Comparison of ENCODE assay signal across 1 cellular context in the genomic region with DNA sequence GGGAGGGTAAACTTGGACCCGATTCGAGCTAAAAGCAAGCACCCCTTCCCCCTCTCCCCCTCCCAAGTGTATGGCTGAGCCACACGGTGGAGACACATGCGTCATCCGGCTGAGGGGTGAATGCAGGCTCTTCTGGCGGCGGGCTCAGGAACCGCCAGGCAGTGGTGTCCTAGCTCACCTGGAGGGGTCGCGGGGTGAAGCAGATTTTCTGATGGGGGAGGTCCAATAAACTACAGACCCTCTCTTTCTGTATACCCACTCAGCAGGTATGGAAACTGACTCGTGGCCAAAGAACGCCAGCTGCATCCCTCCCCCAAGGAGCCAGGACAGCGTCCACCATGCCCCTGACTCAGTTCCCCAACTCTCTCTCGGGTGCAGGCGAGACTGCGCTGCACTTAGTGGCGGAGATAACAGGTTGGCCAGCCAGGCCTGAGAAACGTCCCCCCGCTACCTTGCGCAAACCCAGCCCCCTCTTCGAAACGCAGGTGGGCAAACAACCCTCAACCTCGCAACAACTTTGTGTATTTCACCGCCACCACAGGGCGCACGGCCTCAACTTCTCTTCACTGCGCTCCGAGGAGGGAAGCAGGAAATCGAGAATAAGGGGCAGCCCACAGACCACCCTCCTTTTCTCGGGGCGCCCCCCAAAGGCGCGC.
A peak's percentile ranks its signal among the peaks of the same experiment; 100 is the strongest.
TF ChIP-seq lines count a peak whose summit lies in the region.

No MANE protein-coding gene starts in this region.

TF ChIP-seq in HepG2, 621 proteins besides CTCF, POLR2A, EP300 and RAD21 (continued from another document and continues in another):
- TF ChIP-seq, protein P1, sequence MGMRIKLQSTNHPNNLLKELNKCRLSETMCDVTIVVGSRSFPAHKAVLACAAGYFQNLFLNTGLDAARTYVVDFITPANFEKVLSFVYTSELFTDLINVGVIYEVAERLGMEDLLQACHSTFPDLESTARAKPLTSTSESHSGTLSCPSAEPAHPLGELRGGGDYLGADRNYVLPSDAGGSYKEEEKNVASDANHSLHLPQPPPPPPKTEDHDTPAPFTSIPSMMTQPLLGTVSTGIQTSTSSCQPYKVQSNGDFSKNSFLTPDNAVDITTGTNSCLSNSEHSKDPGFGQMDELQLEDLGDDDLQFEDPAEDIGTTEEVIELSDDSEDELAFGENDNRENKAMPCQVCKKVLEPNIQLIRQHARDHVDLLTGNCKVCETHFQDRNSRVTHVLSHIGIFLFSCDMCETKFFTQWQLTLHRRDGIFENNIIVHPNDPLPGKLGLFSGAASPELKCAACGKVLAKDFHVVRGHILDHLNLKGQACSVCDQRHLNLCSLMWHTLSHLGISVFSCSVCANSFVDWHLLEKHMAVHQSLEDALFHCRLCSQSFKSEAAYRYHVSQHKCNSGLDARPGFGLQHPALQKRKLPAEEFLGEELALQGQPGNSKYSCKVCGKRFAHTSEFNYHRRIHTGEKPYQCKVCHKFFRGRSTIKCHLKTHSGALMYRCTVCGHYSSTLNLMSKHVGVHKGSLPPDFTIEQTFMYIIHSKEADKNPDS (CRISPR knock-in tag; IDR thresholded peaks at IDR 0.05), result no peak
- TF ChIP-seq SIN3A (IDR thresholded peaks at IDR 0.05; ENCODE audit: borderline replicate concordance, low read depth, low read length), result peak; percentile 5; the same call in 1 of the 2 replicates
- TF ChIP-seq ZSCAN20 (CRISPR knock-in tag; IDR thresholded peaks at IDR 0.05; ENCODE audit: borderline replicate concordance), result no peak
- TF ChIP-seq GTF3A (CRISPR knock-in tag; conservative IDR thresholded peaks at IDR 0.05), result 0 out of 2 replicates have a peak, but pooled peaks have one; percentile 20
- TF ChIP-seq POGZ (CRISPR knock-in tag; IDR thresholded peaks at IDR 0.05), result no peak
- no peak for TF ChIP-seq RELA (CRISPR knock-in tag; IDR thresholded peaks at IDR 0.05)
- TF ChIP-seq ZNF382 (CRISPR knock-in tag; IDR thresholded peaks at IDR 0.05; ENCODE audit: borderline replicate concordance), result no peak
- TF ChIP-seq, protein P2, sequence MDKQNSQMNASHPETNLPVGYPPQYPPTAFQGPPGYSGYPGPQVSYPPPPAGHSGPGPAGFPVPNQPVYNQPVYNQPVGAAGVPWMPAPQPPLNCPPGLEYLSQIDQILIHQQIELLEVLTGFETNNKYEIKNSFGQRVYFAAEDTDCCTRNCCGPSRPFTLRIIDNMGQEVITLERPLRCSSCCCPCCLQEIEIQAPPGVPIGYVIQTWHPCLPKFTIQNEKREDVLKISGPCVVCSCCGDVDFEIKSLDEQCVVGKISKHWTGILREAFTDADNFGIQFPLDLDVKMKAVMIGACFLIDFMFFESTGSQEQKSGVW (CRISPR knock-in tag; IDR thresholded peaks at IDR 0.05; ENCODE audit: borderline replicate concordance), result no peak
- no peak for TF ChIP-seq ZNF567 (CRISPR knock-in tag; IDR thresholded peaks at IDR 0.05; ENCODE audit: borderline replicate concordance)
- TF ChIP-seq CBX1 (IDR thresholded peaks at IDR 0.05; ENCODE audit: low read depth), result no peak
- no peak for TF ChIP-seq ZNF451 (CRISPR knock-in tag; IDR thresholded peaks at IDR 0.05)
- TF ChIP-seq ZNF264 (CRISPR knock-in tag; IDR thresholded peaks at IDR 0.05), result 0 out of 2 replicates have a peak, but pooled peaks have one; percentile 21
- TF ChIP-seq KLF16 (CRISPR knock-in tag; IDR thresholded peaks at IDR 0.05), result no peak
- TF ChIP-seq CCDC6 (CRISPR knock-in tag; IDR thresholded peaks at IDR 0.05), result no peak
- no peak for TF ChIP-seq SNAPC2 (CRISPR knock-in tag; IDR thresholded peaks at IDR 0.05)
- TF ChIP-seq SIN3B (IDR thresholded peaks at IDR 0.05; ENCODE audit: low read length), result no peak
- no peak for TF ChIP-seq ZNF557 (CRISPR knock-in tag; IDR thresholded peaks at IDR 0.05)
- TF ChIP-seq, protein P3, sequence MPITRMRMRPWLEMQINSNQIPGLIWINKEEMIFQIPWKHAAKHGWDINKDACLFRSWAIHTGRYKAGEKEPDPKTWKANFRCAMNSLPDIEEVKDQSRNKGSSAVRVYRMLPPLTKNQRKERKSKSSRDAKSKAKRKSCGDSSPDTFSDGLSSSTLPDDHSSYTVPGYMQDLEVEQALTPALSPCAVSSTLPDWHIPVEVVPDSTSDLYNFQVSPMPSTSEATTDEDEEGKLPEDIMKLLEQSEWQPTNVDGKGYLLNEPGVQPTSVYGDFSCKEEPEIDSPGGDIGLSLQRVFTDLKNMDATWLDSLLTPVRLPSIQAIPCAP (CRISPR knock-in tag; IDR thresholded peaks at IDR 0.05; ENCODE audit: low read depth), result no peak
- TF ChIP-seq MYNN (CRISPR knock-in tag; IDR thresholded peaks at IDR 0.05; ENCODE audit: low read depth), result no peak
- no peak for TF ChIP-seq ZNF124 (CRISPR knock-in tag; IDR thresholded peaks at IDR 0.05)
- peak; percentile 40; the same call in 1 of the 2 replicates for TF ChIP-seq TBX2 (CRISPR knock-in tag; IDR thresholded peaks at IDR 0.05; ENCODE audit: borderline replicate concordance)
- peak; percentile 27; the same call in 1 of the 2 replicates for TF ChIP-seq HDAC1 (CRISPR knock-in tag; IDR thresholded peaks at IDR 0.05)
- no peak for TF ChIP-seq ZNF558 (CRISPR knock-in tag; IDR thresholded peaks at IDR 0.05; ENCODE audit: borderline replicate concordance)
- TF ChIP-seq ZFP36L1 (CRISPR knock-in tag; IDR thresholded peaks at IDR 0.05), result no peak
- no peak for TF ChIP-seq ZNF775 (CRISPR knock-in tag; IDR thresholded peaks at IDR 0.05; ENCODE audit: borderline replicate concordance)
- TF ChIP-seq ZNF761 (CRISPR knock-in tag; conservative IDR thresholded peaks at IDR 0.05), result no peak
- TF ChIP-seq, protein P4, sequence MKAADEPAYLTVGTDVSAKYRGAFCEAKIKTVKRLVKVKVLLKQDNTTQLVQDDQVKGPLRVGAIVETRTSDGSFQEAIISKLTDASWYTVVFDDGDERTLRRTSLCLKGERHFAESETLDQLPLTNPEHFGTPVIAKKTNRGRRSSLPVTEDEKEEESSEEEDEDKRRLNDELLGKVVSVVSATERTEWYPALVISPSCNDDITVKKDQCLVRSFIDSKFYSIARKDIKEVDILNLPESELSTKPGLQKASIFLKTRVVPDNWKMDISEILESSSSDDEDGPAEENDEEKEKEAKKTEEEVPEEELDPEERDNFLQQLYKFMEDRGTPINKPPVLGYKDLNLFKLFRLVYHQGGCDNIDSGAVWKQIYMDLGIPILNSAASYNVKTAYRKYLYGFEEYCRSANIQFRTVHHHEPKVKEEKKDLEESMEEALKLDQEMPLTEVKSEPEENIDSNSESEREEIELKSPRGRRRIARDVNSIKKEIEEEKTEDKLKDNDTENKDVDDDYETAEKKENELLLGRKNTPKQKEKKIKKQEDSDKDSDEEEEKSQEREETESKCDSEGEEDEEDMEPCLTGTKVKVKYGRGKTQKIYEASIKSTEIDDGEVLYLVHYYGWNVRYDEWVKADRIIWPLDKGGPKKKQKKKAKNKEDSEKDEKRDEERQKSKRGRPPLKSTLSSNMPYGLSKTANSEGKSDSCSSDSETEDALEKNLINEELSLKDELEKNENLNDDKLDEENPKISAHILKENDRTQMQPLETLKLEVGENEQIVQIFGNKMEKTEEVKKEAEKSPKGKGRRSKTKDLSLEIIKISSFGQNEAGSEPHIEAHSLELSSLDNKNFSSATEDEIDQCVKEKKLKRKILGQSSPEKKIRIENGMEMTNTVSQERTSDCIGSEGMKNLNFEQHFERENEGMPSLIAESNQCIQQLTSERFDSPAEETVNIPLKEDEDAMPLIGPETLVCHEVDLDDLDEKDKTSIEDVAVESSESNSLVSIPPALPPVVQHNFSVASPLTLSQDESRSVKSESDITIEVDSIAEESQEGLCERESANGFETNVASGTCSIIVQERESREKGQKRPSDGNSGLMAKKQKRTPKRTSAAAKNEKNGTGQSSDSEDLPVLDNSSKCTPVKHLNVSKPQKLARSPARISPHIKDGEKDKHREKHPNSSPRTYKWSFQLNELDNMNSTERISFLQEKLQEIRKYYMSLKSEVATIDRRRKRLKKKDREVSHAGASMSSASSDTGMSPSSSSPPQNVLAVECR (CRISPR knock-in tag; IDR thresholded peaks at IDR 0.05; ENCODE audit: borderline replicate concordance), result peak; percentile 8; the same call in 1 of the 2 replicates
- TF ChIP-seq FLYWCH1 (CRISPR knock-in tag; IDR thresholded peaks at IDR 0.05), result no peak
- TF ChIP-seq AGO2 (optimal IDR thresholded peaks at IDR 0.05; ENCODE audit: low read depth, low read length), result no peak
- no peak for TF ChIP-seq HDAC2 (CRISPR knock-in tag; IDR thresholded peaks at IDR 0.05)
- no peak for TF ChIP-seq ZNF589 (CRISPR knock-in tag; conservative IDR thresholded peaks at IDR 0.05)
- TF ChIP-seq, protein P5, sequence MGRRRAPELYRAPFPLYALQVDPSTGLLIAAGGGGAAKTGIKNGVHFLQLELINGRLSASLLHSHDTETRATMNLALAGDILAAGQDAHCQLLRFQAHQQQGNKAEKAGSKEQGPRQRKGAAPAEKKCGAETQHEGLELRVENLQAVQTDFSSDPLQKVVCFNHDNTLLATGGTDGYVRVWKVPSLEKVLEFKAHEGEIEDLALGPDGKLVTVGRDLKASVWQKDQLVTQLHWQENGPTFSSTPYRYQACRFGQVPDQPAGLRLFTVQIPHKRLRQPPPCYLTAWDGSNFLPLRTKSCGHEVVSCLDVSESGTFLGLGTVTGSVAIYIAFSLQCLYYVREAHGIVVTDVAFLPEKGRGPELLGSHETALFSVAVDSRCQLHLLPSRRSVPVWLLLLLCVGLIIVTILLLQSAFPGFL (CRISPR knock-in tag; IDR thresholded peaks at IDR 0.05), result no peak
- TF ChIP-seq NFIC (IDR thresholded peaks at IDR 0.05; ENCODE audit: low read length), result no peak
- TF ChIP-seq, protein P6, sequence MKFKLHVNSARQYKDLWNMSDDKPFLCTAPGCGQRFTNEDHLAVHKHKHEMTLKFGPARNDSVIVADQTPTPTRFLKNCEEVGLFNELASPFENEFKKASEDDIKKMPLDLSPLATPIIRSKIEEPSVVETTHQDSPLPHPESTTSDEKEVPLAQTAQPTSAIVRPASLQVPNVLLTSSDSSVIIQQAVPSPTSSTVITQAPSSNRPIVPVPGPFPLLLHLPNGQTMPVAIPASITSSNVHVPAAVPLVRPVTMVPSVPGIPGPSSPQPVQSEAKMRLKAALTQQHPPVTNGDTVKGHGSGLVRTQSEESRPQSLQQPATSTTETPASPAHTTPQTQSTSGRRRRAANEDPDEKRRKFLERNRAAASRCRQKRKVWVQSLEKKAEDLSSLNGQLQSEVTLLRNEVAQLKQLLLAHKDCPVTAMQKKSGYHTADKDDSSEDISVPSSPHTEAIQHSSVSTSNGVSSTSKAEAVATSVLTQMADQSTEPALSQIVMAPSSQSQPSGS (CRISPR knock-in tag; IDR thresholded peaks at IDR 0.05), result no peak
- TF ChIP-seq TRIM24 (CRISPR knock-in tag; IDR thresholded peaks at IDR 0.05), result no peak
- TF ChIP-seq, protein P7, sequence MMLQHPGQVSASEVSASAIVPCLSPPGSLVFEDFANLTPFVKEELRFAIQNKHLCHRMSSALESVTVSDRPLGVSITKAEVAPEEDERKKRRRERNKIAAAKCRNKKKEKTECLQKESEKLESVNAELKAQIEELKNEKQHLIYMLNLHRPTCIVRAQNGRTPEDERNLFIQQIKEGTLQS (CRISPR knock-in tag; IDR thresholded peaks at IDR 0.05), result no peak
- TF ChIP-seq, protein P8, sequence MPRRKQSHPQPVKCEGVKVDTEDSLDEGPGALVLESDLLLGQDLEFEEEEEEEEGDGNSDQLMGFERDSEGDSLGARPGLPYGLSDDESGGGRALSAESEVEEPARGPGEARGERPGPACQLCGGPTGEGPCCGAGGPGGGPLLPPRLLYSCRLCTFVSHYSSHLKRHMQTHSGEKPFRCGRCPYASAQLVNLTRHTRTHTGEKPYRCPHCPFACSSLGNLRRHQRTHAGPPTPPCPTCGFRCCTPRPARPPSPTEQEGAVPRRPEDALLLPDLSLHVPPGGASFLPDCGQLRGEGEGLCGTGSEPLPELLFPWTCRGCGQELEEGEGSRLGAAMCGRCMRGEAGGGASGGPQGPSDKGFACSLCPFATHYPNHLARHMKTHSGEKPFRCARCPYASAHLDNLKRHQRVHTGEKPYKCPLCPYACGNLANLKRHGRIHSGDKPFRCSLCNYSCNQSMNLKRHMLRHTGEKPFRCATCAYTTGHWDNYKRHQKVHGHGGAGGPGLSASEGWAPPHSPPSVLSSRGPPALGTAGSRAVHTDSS (CRISPR knock-in tag; conservative IDR thresholded peaks at IDR 0.05), result no peak
- no peak; the same call in 1 of the 2 replicates for TF ChIP-seq KMT2A (CRISPR knock-in tag; IDR thresholded peaks at IDR 0.05)
- TF ChIP-seq, protein P9, sequence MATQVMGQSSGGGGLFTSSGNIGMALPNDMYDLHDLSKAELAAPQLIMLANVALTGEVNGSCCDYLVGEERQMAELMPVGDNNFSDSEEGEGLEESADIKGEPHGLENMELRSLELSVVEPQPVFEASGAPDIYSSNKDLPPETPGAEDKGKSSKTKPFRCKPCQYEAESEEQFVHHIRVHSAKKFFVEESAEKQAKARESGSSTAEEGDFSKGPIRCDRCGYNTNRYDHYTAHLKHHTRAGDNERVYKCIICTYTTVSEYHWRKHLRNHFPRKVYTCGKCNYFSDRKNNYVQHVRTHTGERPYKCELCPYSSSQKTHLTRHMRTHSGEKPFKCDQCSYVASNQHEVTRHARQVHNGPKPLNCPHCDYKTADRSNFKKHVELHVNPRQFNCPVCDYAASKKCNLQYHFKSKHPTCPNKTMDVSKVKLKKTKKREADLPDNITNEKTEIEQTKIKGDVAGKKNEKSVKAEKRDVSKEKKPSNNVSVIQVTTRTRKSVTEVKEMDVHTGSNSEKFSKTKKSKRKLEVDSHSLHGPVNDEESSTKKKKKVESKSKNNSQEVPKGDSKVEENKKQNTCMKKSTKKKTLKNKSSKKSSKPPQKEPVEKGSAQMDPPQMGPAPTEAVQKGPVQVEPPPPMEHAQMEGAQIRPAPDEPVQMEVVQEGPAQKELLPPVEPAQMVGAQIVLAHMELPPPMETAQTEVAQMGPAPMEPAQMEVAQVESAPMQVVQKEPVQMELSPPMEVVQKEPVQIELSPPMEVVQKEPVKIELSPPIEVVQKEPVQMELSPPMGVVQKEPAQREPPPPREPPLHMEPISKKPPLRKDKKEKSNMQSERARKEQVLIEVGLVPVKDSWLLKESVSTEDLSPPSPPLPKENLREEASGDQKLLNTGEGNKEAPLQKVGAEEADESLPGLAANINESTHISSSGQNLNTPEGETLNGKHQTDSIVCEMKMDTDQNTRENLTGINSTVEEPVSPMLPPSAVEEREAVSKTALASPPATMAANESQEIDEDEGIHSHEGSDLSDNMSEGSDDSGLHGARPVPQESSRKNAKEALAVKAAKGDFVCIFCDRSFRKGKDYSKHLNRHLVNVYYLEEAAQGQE (IDR thresholded peaks at IDR 0.05; ENCODE audit: borderline replicate concordance in 1 of 2, low read depth in 1 of 2, low read length in 2 of 2), result no peak
- TF ChIP-seq SIX1 (CRISPR knock-in tag; IDR thresholded peaks at IDR 0.05; ENCODE audit: borderline replicate concordance), result no peak
- TF ChIP-seq, protein P10, sequence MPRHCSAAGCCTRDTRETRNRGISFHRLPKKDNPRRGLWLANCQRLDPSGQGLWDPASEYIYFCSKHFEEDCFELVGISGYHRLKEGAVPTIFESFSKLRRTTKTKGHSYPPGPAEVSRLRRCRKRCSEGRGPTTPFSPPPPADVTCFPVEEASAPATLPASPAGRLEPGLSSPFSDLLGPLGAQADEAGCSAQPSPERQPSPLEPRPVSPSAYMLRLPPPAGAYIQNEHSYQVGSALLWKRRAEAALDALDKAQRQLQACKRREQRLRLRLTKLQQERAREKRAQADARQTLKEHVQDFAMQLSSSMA (CRISPR knock-in tag; IDR thresholded peaks at IDR 0.05), result no peak
- TF ChIP-seq SYNCRIP (IDR thresholded peaks at IDR 0.05; ENCODE audit: insufficient read depth, low read depth, low read length), result no peak
- no peak for TF ChIP-seq THAP11 (CRISPR knock-in tag; IDR thresholded peaks at IDR 0.05)
- TF ChIP-seq ZSCAN9 (CRISPR knock-in tag; IDR thresholded peaks at IDR 0.05; ENCODE audit: borderline replicate concordance), result no peak
- TF ChIP-seq RXRB (CRISPR knock-in tag; IDR thresholded peaks at IDR 0.05; ENCODE audit: borderline replicate concordance), result no peak; the same call in 1 of the 2 replicates
